ENCODE assay signal across 7 cellular contexts in the genomic region with DNA sequence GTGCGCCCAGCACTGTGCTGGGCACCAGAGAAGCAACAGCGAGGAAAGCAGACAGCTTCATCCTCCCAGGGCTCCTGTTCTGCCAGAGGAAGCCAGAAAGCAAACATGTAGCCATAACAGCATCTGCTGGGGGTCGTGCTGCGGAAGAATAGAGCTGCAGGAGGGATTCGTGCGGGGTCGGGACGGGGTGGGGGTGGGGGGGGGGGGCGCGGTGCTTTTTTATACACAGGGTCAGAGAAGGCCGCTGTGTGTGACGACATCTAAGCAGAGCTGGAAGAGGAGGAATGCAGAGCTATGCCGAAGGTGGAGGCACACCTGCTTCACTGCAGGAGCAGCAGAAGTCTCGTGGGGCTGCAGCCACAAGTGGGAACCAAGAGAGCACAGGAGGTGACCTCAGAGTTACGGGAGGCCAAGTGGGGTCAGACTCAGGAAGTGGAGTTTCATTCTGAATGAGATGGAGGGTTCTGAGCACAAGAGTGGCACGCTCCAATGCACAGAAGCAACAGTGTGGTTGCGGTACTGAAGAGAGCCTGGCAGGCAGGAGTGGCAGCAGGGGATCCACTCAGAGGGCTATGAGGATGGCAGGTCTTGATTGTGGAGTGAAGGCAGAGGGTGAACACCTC. TPM values are rescaled to one million over a fixed set of nuclear protein-coding genes. Genes with fewer than 3 reads are reported as not detected.
DNase-seq lines count a peak whose midpoint lies in the region; ATAC-seq and TF ChIP-seq lines count a peak whose summit lies in the region.

No MANE protein-coding gene starts in this region.

- H3K27ac Mint-ChIP-seq in Calu3 (ENCODE audit: unreplicated experiment) = no peak overlapping the region

- no peaks in the 10 kb centered on the region for H3K9me3 Mint-ChIP-seq in Calu3 (ENCODE audit: low read depth, unreplicated experiment)

- no peak overlapping the region for H3K4me3 Mint-ChIP-seq in Calu3 (ENCODE audit: low read depth, unreplicated experiment)

- no peaks in the 10 kb centered on the region for H3K36me3 ChIP-seq in mucosa of descending colon (ENCODE audit: low read depth)

- no peaks in the 10 kb centered on the region for H3K27me3 Mint-ChIP-seq in Calu3 (ENCODE audit: unreplicated experiment)

- ATAC-seq in GM18868 (IDR thresholded peaks at IDR 0.05; ENCODE audit: unreplicated experiment) (peak; percentile 90), GM21515 (IDR thresholded peaks at IDR 0.05; ENCODE audit: unreplicated experiment) (peak; percentile 93), HG03520 (IDR thresholded peaks at IDR 0.05; ENCODE audit: unreplicated experiment) (peak; percentile 94), mucosa of descending colon (peak; percentile 5)

- H3K9me3 ChIP-seq in mucosa of descending colon = no peaks in the 10 kb centered on the region

- TF ChIP-seq CTCF in mucosa of descending colon (IDR thresholded peaks at IDR 0.05) = no peak
- no peak for TF ChIP-seq CTCF in Calu3 (IDR thresholded peaks at IDR 0.05; ENCODE audit: unreplicated experiment)

- no TSS peak for BruUV-seq in Calu3 (replicated peaks; lab: Mats Ljungman, UMichigan)

- H3K4me3 ChIP-seq in mucosa of descending colon = no peak overlapping the region

- CTCF ChIA-PET in Calu3 (lab: Charles Lee) = interaction anchor here (5.4 kb wide), 1 partner anchor 671 kb away, joined by 36 read pairs; no protein-coding TSS in a partner anchor

- DNase-seq in mucosa of descending colon (no peak), Calu3 (no peak), activated gamma-delta T cell (lab: John Stamatoyannopoulos, UW) (no peak), D341Med (ENCODE audit: low spot score) (no peak)

- intact Hi-C loops in mucosa of descending colon (cut with DNase I, micrococcal nuclease) = no loop called here
- intact Hi-C loops in Calu3 (cut with micrococcal nuclease; ENCODE audit: unreplicated experiment) = no loop called here

- H3K4me1 Mint-ChIP-seq in Calu3 (ENCODE audit: low read depth, unreplicated experiment) = peaks cover 10% of the 10 kb centered on the region

- H3K36me3 Mint-ChIP-seq in Calu3 (ENCODE audit: insufficient read depth, unreplicated experiment) = no peaks in the 10 kb centered on the region

- H3K4me1 ChIP-seq in mucosa of descending colon (ENCODE audit: low read depth) = peaks cover 20% of the 10 kb centered on the region

RNA-seq across cellular contexts. Expression of gene PKD1L1, which starts 11.1 kb away (rescaled TPM):
- total RNA-seq in mucosa of descending colon (under 1 TPM; 0.60 to 0.95 (median 0.61) TPM), Calu3 (2022) (0.24 and 0.49 TPM in 2 replicates)

RNA-seq across cellular contexts. Expression of gene HUS1, which starts 42.2 kb away (rescaled TPM):
- total RNA-seq in mucosa of descending colon = 10 to 100 TPM; 44.8 to 53.7 (median 47.4) TPM
- 42.9 and 51.3 TPM in 2 replicates for total RNA-seq in Calu3 (2022)

Comparison
In these comparisons a context has a peak if more than half of its experiments do, and no peak if none do; other contexts are left out.
1. ATAC-seq: peak in every context shown above with its lines; median percentile 94 in HG03520; 93 in GM21515; 90 in GM18868; 5 in mucosa of descending colon.